ENCODE assay signal across 9 cellular contexts in the genomic region with DNA sequence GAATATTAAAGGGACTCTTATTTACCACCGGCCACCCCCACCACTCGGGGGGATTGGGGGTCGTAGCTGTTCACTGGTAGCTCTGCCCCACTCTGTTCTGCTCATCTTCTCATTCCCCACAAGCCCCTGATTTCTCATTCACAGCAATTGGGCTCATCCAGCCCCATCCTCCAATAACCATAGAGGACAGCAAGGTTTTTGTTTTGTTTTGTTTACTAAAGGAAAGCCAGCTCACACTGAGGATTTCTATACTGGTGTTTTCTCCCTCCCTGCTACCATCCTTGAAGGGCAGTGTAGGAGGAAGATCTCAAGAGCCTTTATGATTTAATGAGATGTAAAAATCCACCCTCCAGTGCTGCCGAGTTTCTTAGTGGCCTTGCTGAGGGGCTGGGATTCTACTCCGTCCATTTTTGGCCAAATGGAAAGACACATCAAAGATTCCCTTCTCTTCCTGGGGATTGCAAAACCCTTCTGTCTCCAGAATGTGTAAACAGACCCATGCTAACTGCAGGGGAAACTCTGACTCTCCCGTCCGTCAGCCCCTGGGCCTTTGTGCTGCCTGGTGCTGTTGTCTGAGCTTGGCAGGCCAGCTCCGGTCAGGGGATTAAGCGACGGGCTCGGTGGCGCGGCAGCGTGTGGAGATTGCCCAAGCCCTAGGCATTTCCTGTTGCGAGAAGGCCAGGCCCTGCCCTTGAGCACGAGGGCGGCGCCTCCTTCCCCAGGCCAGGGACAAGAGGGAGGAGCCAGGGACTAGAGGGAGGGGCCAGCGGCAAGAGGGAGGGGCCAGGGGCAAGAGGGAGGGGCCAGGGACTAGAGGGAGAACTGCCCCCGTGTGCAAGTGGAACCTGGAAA.
DNase-seq lines count a peak whose midpoint lies in the region; ATAC-seq and TF ChIP-seq lines count a peak whose summit lies in the region.
"Had no signal": no experiment of that assay in that cellular context is flagged by ENCODE, and none has a peak within 500 bp of the region (broad histone marks: within the 10 kb centered on the region; RNA-seq: fewer than 3 reads in every experiment).

No MANE protein-coding gene starts in this region.

- H3K27me3 ChIP-seq in esophagus muscularis mucosa = no peaks in the 10 kb centered on the region

- peak; percentile 58 for TF ChIP-seq EP300 in esophagus muscularis mucosa (IDR thresholded peaks at IDR 0.05)

- peaks cover 1% of the 10 kb centered on the region for H3K4me1 Mint-ChIP-seq in activated T-cell treated with anti-CD3 and anti-CD28 coated beads, Interleukin-2, amount 50 U/mL, for 4 hours (ENCODE audit: low read depth)
- H3K4me1 Mint-ChIP-seq in activated CD8-positive, alpha-beta memory T cell treated with anti-CD3 and anti-CD28 coated beads, Interleukin-2, amount 10 ng/mL, durations not matched to agents 7 days and 5 days = no peaks in the 10 kb centered on the region

- no peak overlapping the region for H3K4me3 Mint-ChIP-seq in activated T-cell treated with anti-CD3 and anti-CD28 coated beads, Interleukin-2, amount 50 U/mL, for 4 hours
- H3K4me3 Mint-ChIP-seq in activated CD8-positive, alpha-beta memory T cell treated with anti-CD3 and anti-CD28 coated beads, Interleukin-2, amount 10 ng/mL, durations not matched to agents 7 days and 5 days = no peak overlapping the region
- H3K4me3 Mint-ChIP-seq: activated naive CD4-positive, alpha-beta T cell treated with anti-CD3 and anti-CD28 coated beads, Interleukin-2, amount 50 U/mL, for 24 hours had no signal

- no peak overlapping the region for H3K27ac Mint-ChIP-seq in activated CD8-positive, alpha-beta memory T cell treated with anti-CD3 and anti-CD28 coated beads, Interleukin-2, amount 10 ng/mL, durations not matched to agents 7 days and 5 days
- H3K27ac Mint-ChIP-seq: activated naive CD4-positive, alpha-beta T cell treated with anti-CD3 and anti-CD28 coated beads, Interleukin-2, amount 50 U/mL, for 24 hours had no signal

- no peaks in the 10 kb centered on the region for H3K9me3 ChIP-seq in esophagus muscularis mucosa
- no peaks in the 10 kb centered on the region for H3K9me3 ChIP-seq in mucosa of descending colon

- 18% methylated on average over 14 of the region's 20 CpGs for WGBS in esophagus muscularis mucosa
- WGBS in urinary bladder = 5% methylated on average over 20 of the region's 20 CpGs

- in situ Hi-C loops in SK-MEL-5 (cut with HindIII; ENCODE audit: low pct_unique_long_range_greater_than_20kb, low sequenced_read_pairs) = no loop called here

- CTCF ChIA-PET in activated CD8-positive, alpha-beta memory T cell treated with anti-CD3 and anti-CD28 coated beads, Interleukin-2, amount 10 ng/mL, durations not matched to agents 7 days and 5 days (lab: Charles Lee) = no interaction called here

- ATAC-seq in activated T-cell treated with anti-CD3 and anti-CD28 coated beads, Interleukin-2, amount 50 U/mL, for 4 hours = no peak
- ATAC-seq in mucosa of descending colon = peak; percentile 86
- no peak for ATAC-seq in activated CD8-positive, alpha-beta memory T cell treated with anti-CD3 and anti-CD28 coated beads, Interleukin-2, amount 10 ng/mL, durations not matched to agents 7 days and 5 days

- H3K4me1 ChIP-seq in esophagus muscularis mucosa (peaks cover 9 to 72% (median 63%) of the 10 kb centered on the region in 4 donors), mucosa of descending colon (ENCODE audit: low read depth) (peaks cover 4% of the 10 kb centered on the region), urinary bladder (ENCODE audit: insufficient read depth) (peaks cover 2% of the 10 kb centered on the region)

- peaks cover 0 to 20% (median 3%) of the 10 kb centered on the region in 4 donors for H3K36me3 ChIP-seq in esophagus muscularis mucosa
- no peaks in the 10 kb centered on the region for H3K36me3 ChIP-seq in mucosa of descending colon (ENCODE audit: low read depth)
- H3K36me3 ChIP-seq in urinary bladder (ENCODE audit: insufficient read depth) = no peaks in the 10 kb centered on the region

- no peaks in the 10 kb centered on the region for H3K36me3 Mint-ChIP-seq in activated T-cell treated with anti-CD3 and anti-CD28 coated beads, Interleukin-2, amount 50 U/mL, for 4 hours (ENCODE audit: insufficient read depth)
- no peaks in the 10 kb centered on the region for H3K36me3 Mint-ChIP-seq in activated CD8-positive, alpha-beta memory T cell treated with anti-CD3 and anti-CD28 coated beads, Interleukin-2, amount 10 ng/mL, durations not matched to agents 7 days and 5 days
- H3K36me3 Mint-ChIP-seq: activated naive CD4-positive, alpha-beta T cell treated with anti-CD3 and anti-CD28 coated beads, Interleukin-2, amount 50 U/mL, for 24 hours had no signal

- TF ChIP-seq POLR2A in esophagus muscularis mucosa (IDR thresholded peaks at IDR 0.05; ENCODE audit: low read depth) = peak; percentile 32

- peaks cover 20% of the 10 kb centered on the region for H3K27me3 Mint-ChIP-seq in activated T-cell treated with anti-CD3 and anti-CD28 coated beads, Interleukin-2, amount 50 U/mL, for 4 hours (ENCODE audit: low read depth)
- peaks cover 40% of the 10 kb centered on the region for H3K27me3 Mint-ChIP-seq in activated CD8-positive, alpha-beta memory T cell treated with anti-CD3 and anti-CD28 coated beads, Interleukin-2, amount 10 ng/mL, durations not matched to agents 7 days and 5 days

- H3K4me3 ChIP-seq in esophagus muscularis mucosa (peak overlapping the region in 3 of 4 donors; percentile 1 to 15 (median 10)), mucosa of descending colon (no peak overlapping the region), urinary bladder (ENCODE audit: low read depth, low read length) (no peak overlapping the region)

- peak overlapping the region; percentile 87 to 91 (median 88) for H3K27ac ChIP-seq in esophagus muscularis mucosa (replicated peaks in 1 of 4)
- H3K27ac ChIP-seq in urinary bladder (ENCODE audit: low read depth) = peak overlapping the region; percentile 90

- no peaks in the 10 kb centered on the region for H3K9me3 Mint-ChIP-seq in activated T-cell treated with anti-CD3 and anti-CD28 coated beads, Interleukin-2, amount 50 U/mL, for 4 hours
- H3K9me3 Mint-ChIP-seq in activated CD8-positive, alpha-beta memory T cell treated with anti-CD3 and anti-CD28 coated beads, Interleukin-2, amount 10 ng/mL, durations not matched to agents 7 days and 5 days (ENCODE audit: low read depth) = no peaks in the 10 kb centered on the region
- H3K9me3 Mint-ChIP-seq: activated naive CD4-positive, alpha-beta T cell treated with anti-CD3 and anti-CD28 coated beads, Interleukin-2, amount 50 U/mL, for 24 hours had no signal

- intact Hi-C loops in esophagus muscularis mucosa (cut with DNase I) = no loop called here
- intact Hi-C loops in mucosa of descending colon (cut with DNase I, micrococcal nuclease) = no loop called here

- DNase-seq in activated T-cell treated with anti-CD3 and anti-CD28 coated beads, Interleukin-2, amount 50 U/mL, for 48 hours = peak; percentile 36 to 42
- DNase-seq in activated T-cell treated with anti-CD3 and anti-CD28 coated beads, Interleukin-2, amount 50 U/mL, for 4 hours = no peak
- peak; percentile 71 for DNase-seq in SK-MEL-5 (ENCODE audit: low read depth, low spot score)
- peak; percentile 98 for DNase-seq in esophagus muscularis mucosa (ENCODE audit: extremely low spot score)
- peak; percentile 76 to 91 (median 81) for DNase-seq in mucosa of descending colon
- DNase-seq in NCI-H1436 treated with DMSO at 0.1 percent for 48 hours (lab: John Stamatoyannopoulos, UW) = no peak
- DNase-seq in activated CD8-positive, alpha-beta memory T cell treated with anti-CD3 and anti-CD28 coated beads, Interleukin-2, amount 10 ng/mL, durations not matched to agents 7 days and 5 days = no peak

- TF ChIP-seq CTCF in esophagus muscularis mucosa (IDR thresholded peaks at IDR 0.05) (no peak), mucosa of descending colon (IDR thresholded peaks at IDR 0.05) (no peak)

Comparison
In these comparisons a context has a peak if more than half of its experiments do, and no peak if none do; other contexts are left out.
1. DNase-seq: peak in activated T-cell treated with anti-CD3 and anti-CD28 coated beads, Interleukin-2, amount 50 U/mL, for 48 hours (2 of 2), SK-MEL-5 (single experiment), esophagus muscularis mucosa (single experiment) and mucosa of descending colon (3 of 3); none in activated T-cell treated with anti-CD3 and anti-CD28 coated beads, Interleukin-2, amount 50 U/mL, for 4 hours (single experiment), NCI-H1436 treated with DMSO at 0.1 percent for 48 hours (single experiment) and activated CD8-positive, alpha-beta memory T cell treated with anti-CD3 and anti-CD28 coated beads, Interleukin-2, amount 10 ng/mL, durations not matched to agents 7 days and 5 days (single experiment).
2. H3K4me3 ChIP-seq: peak in esophagus muscularis mucosa (3 of 4); none in mucosa of descending colon (single experiment) and urinary bladder (single experiment).